In the genomic region with DNA sequence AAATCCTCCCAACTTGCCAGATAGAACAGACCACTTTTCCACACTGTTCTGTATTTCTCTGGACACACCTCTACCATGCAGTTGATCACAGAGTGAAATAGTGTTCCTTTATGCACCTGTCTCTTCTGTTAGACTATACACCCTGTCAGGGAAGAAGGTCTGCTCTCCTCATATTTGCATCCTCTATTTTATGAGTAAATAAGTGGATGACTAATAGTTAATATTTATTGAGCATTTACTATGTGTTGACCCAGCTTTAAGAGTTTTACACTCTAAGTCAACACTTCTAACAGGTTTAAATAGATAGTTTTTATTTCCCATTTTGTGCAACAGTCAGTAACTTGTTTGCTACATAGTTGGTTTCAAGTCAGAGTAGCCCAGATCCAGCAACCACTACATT, we compare ENCODE assay signal across 28 cellular contexts.
"Had no signal": no experiment of that assay in that cellular context is flagged by ENCODE, and none has a peak within 500 bp of the region (broad histone marks: within the 10 kb centered on the region; RNA-seq: fewer than 3 reads in every experiment).

No MANE protein-coding gene starts in this region.

- H3K9me3 ChIP-seq: left lung, lower lobe of right lung, pancreas, prostate gland, stomach, testis, thyroid gland, transverse colon, upper lobe of left lung, vagina had no signal

- DNase-seq: immature natural killer cell; kidney; left colon; left lung; lower lobe of right lung; mammary epithelial cell; mesenchymal stem cell; naive thymus-derived CD8-positive, alpha-beta T cell; nucleus accumbens; pancreas; posterior cingulate gyrus; retina; right cardiac atrium; stimulated activated CD4-positive, alpha-beta T cell treated with anti-CD3 and anti-CD28 coated beads, Interleukin-12 subunit alpha, Interleukin-12 subunit beta, amount 100 ng/mL, for 4 hours; stimulated activated CD4-positive, alpha-beta T cell treated with anti-CD3 and anti-CD28 coated beads, Interleukin-15, amount 100 ng/mL, for 24 hours; stimulated activated CD4-positive, alpha-beta T cell treated with anti-CD3 and anti-CD28 coated beads, Interleukin-2, amount 100 ng/mL, for 24 hours; stimulated activated CD4-positive, alpha-beta T cell treated with anti-CD3 and anti-CD28 coated beads, Interleukin-4, amount 100 ng/mL, for 1 hour; stimulated activated naive B cell treated with anti-CD40 and anti-IgM and Interleukin-4, amounts not matched to agents 10 μg/mL and 1 μg/mL and 100 μg/mL, for 72 hours; stimulated activated naive CD8-positive, alpha-beta T cell treated with anti-CD3 and anti-CD28 coated beads, Interleukin-15, Interleukin-2, amounts not matched to agents 100 U/mL and 50 U/mL, for 24 hours; stomach; testis; thyroid gland; transverse colon; upper lobe of left lung had no signal

- ATAC-seq: left colon; left lung; lower lobe of right lung; naive thymus-derived CD8-positive, alpha-beta T cell; pancreas; sciatic nerve; stimulated activated naive B cell treated with anti-CD40 and anti-IgM and Interleukin-4, amounts not matched to agents 10 μg/mL and 1 μg/mL and 100 μg/mL, for 72 hours; stimulated activated naive CD8-positive, alpha-beta T cell treated with anti-CD3 and anti-CD28 coated beads, Interleukin-15, Interleukin-2, amounts not matched to agents 100 U/mL and 50 U/mL, for 24 hours had no signal

- H3K27me3 ChIP-seq: left lung, pancreas, stomach, testis, thyroid gland, transverse colon, upper lobe of left lung, vagina had no signal

- H3K27ac ChIP-seq: left lung, lower lobe of right lung, pancreas, prostate gland, skin epidermis, stomach, testis, thyroid gland, transverse colon, upper lobe of left lung, vagina had no signal

- H3K4me3 ChIP-seq: left lung, lower lobe of right lung, pancreas, prostate gland, skin epidermis, stomach, testis, thyroid gland, transverse colon, upper lobe of left lung, vagina had no signal

- H3K4me1 ChIP-seq: left lung, lower lobe of right lung, pancreas, prostate gland, stomach, testis, thyroid gland, transverse colon, upper lobe of left lung, vagina had no signal

- H3K36me3 ChIP-seq: left lung, lower lobe of right lung, pancreas, prostate gland, stomach, thyroid gland, transverse colon, upper lobe of left lung, vagina had no signal
